Comparison of ENCODE assay signal across 8 cellular contexts in genomic region chr9:113112706-113113510, GRCh38. TPM values are rescaled to one million over a fixed set of nuclear protein-coding genes. Genes with fewer than 3 reads are reported as not detected.
DNase-seq lines count a peak whose midpoint lies in the region; ATAC-seq, FAIRE-seq and TF ChIP-seq lines count a peak whose summit lies in the region.
"Not testable (repeated sequence)": the region's sequence is repeated elsewhere in the genome, so short reads cannot be mapped to it uniquely, and the experiment has no call there.

No MANE protein-coding gene starts in this region.

- DNase-seq in COLO829 (ENCODE audit: low spot score): peak; percentile 24
- DNase-seq in M059J (ENCODE audit: low read depth): peak; percentile 15
- not testable (repeated sequence) for DNase-seq in colonic mucosa, kidney, sigmoid colon

- H3K9ac ChIP-seq in colonic mucosa (ENCODE audit: low read depth in 2 of 2, low read length in 2 of 2); kidney (ENCODE audit: low read length in 2 of 2): not testable (repeated sequence)

- TF ChIP-seq CTCF in WI38 (IDR thresholded peaks at IDR 0.05; ENCODE audit: low read depth, low read length) (0 out of 2 replicates have a peak, but pooled peaks have one; percentile 8), colonic mucosa (IDR thresholded peaks at IDR 0.05) (peak; percentile 29), kidney (IDR thresholded peaks at IDR 0.05; ENCODE audit: borderline replicate concordance, extremely low read depth, insufficient read depth) (peak; percentile 5), sigmoid colon (IDR thresholded peaks at IDR 0.05) (peak in 3 of 4 experiments; percentile 37 to 68 (median 45))

- not testable (repeated sequence) for FAIRE-seq in kidney (lab: Jason Lieb, UNC)

- H3K36me3 ChIP-seq in colonic mucosa; kidney (ENCODE audit: control insufficient read depth in 1 of 2, insufficient read depth in 2 of 2, low read length in 2 of 2); sigmoid colon: not testable (repeated sequence)

- WGBS in sigmoid colon, 2 donors: 0 to 3% methylated on average over 8 to 11 of the region's 54 CpGs

- ATAC-seq in GM19438 (IDR thresholded peaks at IDR 0.05; ENCODE audit: low read depth, unreplicated experiment) (peak; percentile 61), HG02970 (IDR thresholded peaks at IDR 0.05; ENCODE audit: low FRiP score, unreplicated experiment) (peak; percentile 61)

- H3K27me3 ChIP-seq in colonic mucosa, sigmoid colon: not testable (repeated sequence)

- H3K27ac ChIP-seq in colonic mucosa; kidney (ENCODE audit: low read depth in 2 of 2, low read length in 2 of 2); sigmoid colon: not testable (repeated sequence)

- intact Hi-C loops in colonic mucosa (cut with DNase I); kidney (cut with DNase I); sigmoid colon (cut with DNase I): not testable (repeated sequence)

- H3K4me3 ChIP-seq in WI38 (ENCODE audit: low read depth, low read length); colonic mucosa; kidney (ENCODE audit: low read length in 2 of 2); sigmoid colon: not testable (repeated sequence)

- not testable (repeated sequence) for H3K4me1 ChIP-seq in colonic mucosa; kidney (ENCODE audit: control insufficient read depth in 1 of 2, insufficient read depth in 1 of 2, low read depth in 1 of 2, low read length in 2 of 2); sigmoid colon

- not testable (repeated sequence) for H3K9me3 ChIP-seq in colonic mucosa; kidney (ENCODE audit: control insufficient read depth in 1 of 2, low read length in 2 of 2); sigmoid colon

- TF ChIP-seq EP300 in sigmoid colon (IDR thresholded peaks at IDR 0.05): not testable (repeated sequence)

- TF ChIP-seq POLR2A in sigmoid colon (IDR thresholded peaks at IDR 0.05): not testable (repeated sequence)

RNA-seq across cellular contexts. Expression of gene SLC31A2, which starts 37.9 kb away (rescaled TPM):
- total RNA-seq in M059J (2014; rRNA removed; shearing (Covaris generic)): 9.9 and 14.8 TPM in 2 replicates
- total RNA-seq in colonic mucosa (10 to 100 TPM in 1 of 2 donors, 1 to 10 TPM in 1; 6.1 to 14.4 TPM), kidney (10.6 TPM), sigmoid colon (10 to 100 TPM in 2 of 4 donors, 1 to 10 TPM in 2; 4.5 to 12.5 (median 7.7) TPM)
- polyA plus RNA-seq in kidney (ENCODE audit: insufficient read depth, low read depth, low replicate concordance) (18.6 TPM), sigmoid colon (10 to 100 TPM; 10.8 to 19.9 (median 13.0) TPM)

RNA-seq across cellular contexts. Expression of gene ZFP37, which starts 56.4 kb away (rescaled TPM):
- total RNA-seq in M059J (2014; rRNA removed; shearing (Covaris generic)): 1.4 and 3.1 TPM in 2 replicates
- total RNA-seq in colonic mucosa (under 1 TPM; 0.64 to 0.80 TPM), kidney (4.1 TPM), sigmoid colon (1 to 10 TPM; 2.9 to 7.4 (median 4.4) TPM)
- polyA plus RNA-seq in kidney (ENCODE audit: insufficient read depth, low read depth, low replicate concordance) (1.9 TPM), sigmoid colon (under 1 TPM in 2 of 3 donors, not detected in 1; 0.60 to 0.99 TPM)
